Comparison of ENCODE assay signal across 8 cellular contexts in genomic region chr15:40382580-40383456, GRCh38. TPM values are rescaled to one million over a fixed set of nuclear protein-coding genes. Genes with fewer than 3 reads are reported as not detected.
DNase-seq lines count a peak whose midpoint lies in the region; ATAC-seq and TF ChIP-seq lines count a peak whose summit lies in the region.

Gene KNSTRN, plus strand, starts transcription at chr15:40382721. Its CDS starts 115 bp downstream, at chr15:40382836.

- in situ Hi-C loops in KBM-7 (cut with MboI; ENCODE audit: low pct_unique_long_range_greater_than_20kb, low sequenced_read_pairs), result no loop called here

- intact Hi-C loops in PC-9 (cut with micrococcal nuclease; ENCODE audit: unreplicated experiment), result loop anchor here (5.0 kb wide), 1 partner anchor 39 kb away; no protein-coding TSS in a partner anchor

- H3K27me3 ChIP-seq in PC-9 (ENCODE audit: insufficient read depth, low read depth) (no peaks in the 10 kb centered on the region), esophagus (ENCODE audit: control insufficient read depth in 1 of 2, insufficient read depth in 2 of 2, low read length in 2 of 2) (no peaks in the 10 kb centered on the region), mucosa of stomach (ENCODE audit: control insufficient read depth, insufficient read depth, low read length) (no peaks in the 10 kb centered on the region)

- H3K36me3 ChIP-seq in PC-9 (ENCODE audit: low read depth) (0 out of 2 replicates have a peak, but pooled peaks cover 4% of the 10 kb centered on the region), esophagus (ENCODE audit: control insufficient read depth in 2 of 2, insufficient read depth in 2 of 2, low read length in 1 of 2) (peaks cover 0 to 2% of the 10 kb centered on the region in 2 donors), mucosa of stomach (ENCODE audit: control insufficient read depth, insufficient read depth, low read length) (no peaks in the 10 kb centered on the region)

- peaks cover 32% of the 10 kb centered on the region for H3K79me2 ChIP-seq in PC-9 (ENCODE audit: low read depth)

- TF ChIP-seq CTCF in PC-9 (conservative IDR thresholded peaks at IDR 0.05), result no peak

- WGBS in esophagus, 2 donors, result 4% methylated on average over 55 to 57 of the region's 57 CpGs

- peak within 1 kb of the TSS; percentile 91 for H3K4me2 ChIP-seq in PC-9

- no peaks in the 10 kb centered on the region for H4K20me1 ChIP-seq in PC-9 (ENCODE audit: insufficient read depth)

- H3F3A ChIP-seq in PC-9 (ENCODE audit: insufficient read depth, low read depth), result peaks cover 35% of the 10 kb centered on the region

- H3K9me3 ChIP-seq in PC-9 (ENCODE audit: insufficient read depth, low read depth), result no peaks in the 10 kb centered on the region
- H3K9me3 ChIP-seq in esophagus (ENCODE audit: control insufficient read depth in 2 of 2, insufficient read depth in 1 of 2, low read depth in 1 of 2, low read length in 1 of 2), result no peaks in the 10 kb centered on the region
- H3K9me3 ChIP-seq in mucosa of stomach (ENCODE audit: control insufficient read depth, low read length), result no peaks in the 10 kb centered on the region

- CTCF ChIA-PET in PC-9 (lab: Charles Lee), result interaction anchor here (1.0 kb wide), 1 partner anchor 45 kb away, joined by 3 read pairs; no protein-coding TSS in a partner anchor

- H3K4me1 ChIP-seq in PC-9 (replicated peaks; ENCODE audit: insufficient read depth) (peaks cover 50% of the 10 kb centered on the region), esophagus (ENCODE audit: control insufficient read depth in 2 of 2, insufficient read depth in 2 of 2, low read length in 1 of 2) (peaks cover 0 to 2% of the 10 kb centered on the region in 2 donors), mucosa of stomach (ENCODE audit: control insufficient read depth, insufficient read depth, low read length) (peaks cover 26% of the 10 kb centered on the region)

- peak within 1 kb of the TSS; percentile 76 for H3K4me3 ChIP-seq in PC-9
- H3K4me3 ChIP-seq in esophagus (ENCODE audit: low read depth in 1 of 2, low read length in 2 of 2), result peak within 1 kb of the TSS; percentile 76 to 77
- H3K4me3 ChIP-seq in mucosa of stomach (ENCODE audit: low read length), result peak within 1 kb of the TSS; percentile 76

- peak within 1 kb of the TSS; percentile 89 for H2AFZ ChIP-seq in PC-9

- peak; percentile 42 for DNase-seq in DMS153 treated with DMSO at 0.1 percent for 48 hours (lab: John Stamatoyannopoulos, UW; ENCODE audit: unreplicated experiment)
- DNase-seq in KBM-7, result peak; percentile 91
- DNase-seq in PC-9, result peak; percentile 78 to 87
- peak; percentile 88 for DNase-seq in activated T-cell treated with anti-CD3 and anti-CD28 coated beads for 48 hours (ENCODE audit: low read depth)
- peak; percentile 96 for DNase-seq in stimulated activated CD8-positive, alpha-beta memory T cell treated with anti-CD3 and anti-CD28 coated beads, Interleukin-4, amount 100 ng/mL, for 48 hours

- BruUV-seq in PC-9 (replicated peaks; lab: Mats Ljungman, UMichigan), result TSS peak; percentile 60

- H3K9me2 ChIP-seq in PC-9 (ENCODE audit: insufficient read depth), result no peaks in the 10 kb centered on the region; the same call in 1 of the 2 replicates

- H3K27ac ChIP-seq in PC-9 (peak within 1 kb of the TSS; percentile 45), esophagus (ENCODE audit: low read depth in 2 of 2, low read length in 1 of 2) (peak within 1 kb of the TSS in 1 of 2 donors; percentile 14)

- H3K9ac ChIP-seq in mucosa of stomach (ENCODE audit: low read length), result peak within 1 kb of the TSS; percentile 82

- peak; percentile 88 for ATAC-seq in GM21717 (IDR thresholded peaks at IDR 0.05; ENCODE audit: unreplicated experiment)

- POLR2A ChIA-PET in PC-9 (lab: Charles Lee; ENCODE audit: unreplicated experiment), result interaction anchor here (0.6 to 0.7 kb wide), 2 partner anchors 22 to 57 kb away, joined by 3 to 4 read pairs; no protein-coding TSS in a partner anchor

RNA-seq across cellular contexts. Expression of gene KNSTRN, which starts in this region (rescaled TPM):
- total RNA-seq in PC-9 (2021), result 85.2 and 95.6 TPM in 2 replicates
- 10 to 100 TPM; 11.3 TPM for polyA plus RNA-seq in esophagus

Comparison
In these comparisons a context has a peak if more than half of its experiments do, and no peak if none do; other contexts are left out.
1. DNase-seq: peak in every context shown above with its lines; median percentile 96 in stimulated activated CD8-positive, alpha-beta memory T cell treated with anti-CD3 and anti-CD28 coated beads, Interleukin-4, amount 100 ng/mL, for 48 hours; 91 in KBM-7; 88 in activated T-cell treated with anti-CD3 and anti-CD28 coated beads for 48 hours; 82 in PC-9; 42 in DMS153 treated with DMSO at 0.1 percent for 48 hours.